ENCODE assay signal across 1 cellular context in genomic region chr18:5237723-5238370, GRCh38.
A peak's percentile ranks its signal among the peaks of the same experiment; 100 is the strongest.
TF ChIP-seq lines count a peak whose summit lies in the region.

No MANE protein-coding gene starts in this region.

TF ChIP-seq in HepG2, 621 proteins besides CTCF, POLR2A, EP300 and RAD21 (continued from another document and continues in another):
- TF ChIP-seq, protein P1, sequence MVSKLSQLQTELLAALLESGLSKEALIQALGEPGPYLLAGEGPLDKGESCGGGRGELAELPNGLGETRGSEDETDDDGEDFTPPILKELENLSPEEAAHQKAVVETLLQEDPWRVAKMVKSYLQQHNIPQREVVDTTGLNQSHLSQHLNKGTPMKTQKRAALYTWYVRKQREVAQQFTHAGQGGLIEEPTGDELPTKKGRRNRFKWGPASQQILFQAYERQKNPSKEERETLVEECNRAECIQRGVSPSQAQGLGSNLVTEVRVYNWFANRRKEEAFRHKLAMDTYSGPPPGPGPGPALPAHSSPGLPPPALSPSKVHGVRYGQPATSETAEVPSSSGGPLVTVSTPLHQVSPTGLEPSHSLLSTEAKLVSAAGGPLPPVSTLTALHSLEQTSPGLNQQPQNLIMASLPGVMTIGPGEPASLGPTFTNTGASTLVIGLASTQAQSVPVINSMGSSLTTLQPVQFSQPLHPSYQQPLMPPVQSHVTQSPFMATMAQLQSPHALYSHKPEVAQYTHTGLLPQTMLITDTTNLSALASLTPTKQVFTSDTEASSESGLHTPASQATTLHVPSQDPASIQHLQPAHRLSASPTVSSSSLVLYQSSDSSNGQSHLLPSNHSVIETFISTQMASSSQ (IDR thresholded peaks at IDR 0.05; ENCODE audit: low read depth) = no peak
- TF ChIP-seq, protein P1 (CRISPR knock-in tag; IDR thresholded peaks at IDR 0.05; ENCODE audit: borderline replicate concordance) = peak; percentile 75; the same call in 1 of the 2 replicates
- TF ChIP-seq SOX6 (IDR thresholded peaks at IDR 0.05) = no peak
- peak; percentile 53 for TF ChIP-seq SOX6 (CRISPR knock-in tag; IDR thresholded peaks at IDR 0.05)
- TF ChIP-seq ZNF674 (CRISPR knock-in tag; IDR thresholded peaks at IDR 0.05; ENCODE audit: low read depth) = no peak; the same call in 1 of the 2 replicates
- no peak for TF ChIP-seq RXRB (CRISPR knock-in tag; IDR thresholded peaks at IDR 0.05; ENCODE audit: borderline replicate concordance)
- no peak for TF ChIP-seq ZFP82 (CRISPR knock-in tag; IDR thresholded peaks at IDR 0.05; ENCODE audit: borderline replicate concordance)
- no peak for TF ChIP-seq ZNF549 (CRISPR knock-in tag; IDR thresholded peaks at IDR 0.05)
- TF ChIP-seq NFIC (IDR thresholded peaks at IDR 0.05; ENCODE audit: low read length) = no peak; the same call in 1 of the 2 replicates
- TF ChIP-seq ZNF501 (CRISPR knock-in tag; IDR thresholded peaks at IDR 0.05) = peak; percentile 87
- peak; percentile 69 for TF ChIP-seq YY1 (IDR thresholded peaks at IDR 0.05; ENCODE audit: insufficient read depth, insufficient replicate concordance, low read depth, low read length)
- no peak for TF ChIP-seq SCMH1 (CRISPR knock-in tag; IDR thresholded peaks at IDR 0.05; ENCODE audit: borderline replicate concordance)
- peak; percentile 81 for TF ChIP-seq MXD3 (CRISPR knock-in tag; IDR thresholded peaks at IDR 0.05)
- no peak for TF ChIP-seq NR2F2 (IDR thresholded peaks at IDR 0.05; ENCODE audit: borderline replicate concordance, low read depth)
- no peak for TF ChIP-seq ZNF879 (CRISPR knock-in tag; IDR thresholded peaks at IDR 0.05)
- TF ChIP-seq ZNF263 (CRISPR knock-in tag; IDR thresholded peaks at IDR 0.05) = 0 out of 2 replicates have a peak, but pooled peaks have one; percentile 6
- peak; percentile 94 for TF ChIP-seq TOPORS (CRISPR knock-in tag; IDR thresholded peaks at IDR 0.05)
- TF ChIP-seq EZH2 (conservative IDR thresholded peaks at IDR 0.05; ENCODE audit: low read depth, low read length) = no peak
- no peak for TF ChIP-seq ZNF260 (CRISPR knock-in tag; IDR thresholded peaks at IDR 0.05; ENCODE audit: borderline replicate concordance, low read depth)
- 0 out of 2 replicates have a peak, but pooled peaks have one; percentile 60 for TF ChIP-seq JUNB (CRISPR knock-in tag; IDR thresholded peaks at IDR 0.05; ENCODE audit: borderline replicate concordance)
- TF ChIP-seq, protein P2, sequence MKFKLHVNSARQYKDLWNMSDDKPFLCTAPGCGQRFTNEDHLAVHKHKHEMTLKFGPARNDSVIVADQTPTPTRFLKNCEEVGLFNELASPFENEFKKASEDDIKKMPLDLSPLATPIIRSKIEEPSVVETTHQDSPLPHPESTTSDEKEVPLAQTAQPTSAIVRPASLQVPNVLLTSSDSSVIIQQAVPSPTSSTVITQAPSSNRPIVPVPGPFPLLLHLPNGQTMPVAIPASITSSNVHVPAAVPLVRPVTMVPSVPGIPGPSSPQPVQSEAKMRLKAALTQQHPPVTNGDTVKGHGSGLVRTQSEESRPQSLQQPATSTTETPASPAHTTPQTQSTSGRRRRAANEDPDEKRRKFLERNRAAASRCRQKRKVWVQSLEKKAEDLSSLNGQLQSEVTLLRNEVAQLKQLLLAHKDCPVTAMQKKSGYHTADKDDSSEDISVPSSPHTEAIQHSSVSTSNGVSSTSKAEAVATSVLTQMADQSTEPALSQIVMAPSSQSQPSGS (CRISPR knock-in tag; IDR thresholded peaks at IDR 0.05) = peak; percentile 76; the same call in 1 of the 2 replicates
- no peak; the same call in 1 of the 2 replicates for TF ChIP-seq ZNF564 (CRISPR knock-in tag; IDR thresholded peaks at IDR 0.05)
- TF ChIP-seq ZBTB2 (CRISPR knock-in tag; IDR thresholded peaks at IDR 0.05; ENCODE audit: low read depth) = peak; percentile 81
- no peak for TF ChIP-seq CENPX (CRISPR knock-in tag; IDR thresholded peaks at IDR 0.05)
- no peak for TF ChIP-seq SRF (IDR thresholded peaks at IDR 0.05; ENCODE audit: low read depth, low read length)
- TF ChIP-seq GABPB1 (CRISPR knock-in tag; IDR thresholded peaks at IDR 0.05) = peak; percentile 99
- TF ChIP-seq, protein P3, sequence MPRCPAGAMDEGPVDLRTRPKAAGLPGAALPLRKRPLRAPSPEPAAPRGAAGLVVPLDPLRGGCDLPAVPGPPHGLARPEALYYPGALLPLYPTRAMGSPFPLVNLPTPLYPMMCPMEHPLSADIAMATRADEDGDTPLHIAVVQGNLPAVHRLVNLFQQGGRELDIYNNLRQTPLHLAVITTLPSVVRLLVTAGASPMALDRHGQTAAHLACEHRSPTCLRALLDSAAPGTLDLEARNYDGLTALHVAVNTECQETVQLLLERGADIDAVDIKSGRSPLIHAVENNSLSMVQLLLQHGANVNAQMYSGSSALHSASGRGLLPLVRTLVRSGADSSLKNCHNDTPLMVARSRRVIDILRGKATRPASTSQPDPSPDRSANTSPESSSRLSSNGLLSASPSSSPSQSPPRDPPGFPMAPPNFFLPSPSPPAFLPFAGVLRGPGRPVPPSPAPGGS (CRISPR knock-in tag; IDR thresholded peaks at IDR 0.05) = peak; percentile 84; the same call in 1 of the 2 replicates
- peak; percentile 94 for TF ChIP-seq TMF1 (CRISPR knock-in tag; IDR thresholded peaks at IDR 0.05; ENCODE audit: low read depth)
- peak; percentile 97 for TF ChIP-seq ZSCAN30 (CRISPR knock-in tag; IDR thresholded peaks at IDR 0.05)
- TF ChIP-seq, protein P4, sequence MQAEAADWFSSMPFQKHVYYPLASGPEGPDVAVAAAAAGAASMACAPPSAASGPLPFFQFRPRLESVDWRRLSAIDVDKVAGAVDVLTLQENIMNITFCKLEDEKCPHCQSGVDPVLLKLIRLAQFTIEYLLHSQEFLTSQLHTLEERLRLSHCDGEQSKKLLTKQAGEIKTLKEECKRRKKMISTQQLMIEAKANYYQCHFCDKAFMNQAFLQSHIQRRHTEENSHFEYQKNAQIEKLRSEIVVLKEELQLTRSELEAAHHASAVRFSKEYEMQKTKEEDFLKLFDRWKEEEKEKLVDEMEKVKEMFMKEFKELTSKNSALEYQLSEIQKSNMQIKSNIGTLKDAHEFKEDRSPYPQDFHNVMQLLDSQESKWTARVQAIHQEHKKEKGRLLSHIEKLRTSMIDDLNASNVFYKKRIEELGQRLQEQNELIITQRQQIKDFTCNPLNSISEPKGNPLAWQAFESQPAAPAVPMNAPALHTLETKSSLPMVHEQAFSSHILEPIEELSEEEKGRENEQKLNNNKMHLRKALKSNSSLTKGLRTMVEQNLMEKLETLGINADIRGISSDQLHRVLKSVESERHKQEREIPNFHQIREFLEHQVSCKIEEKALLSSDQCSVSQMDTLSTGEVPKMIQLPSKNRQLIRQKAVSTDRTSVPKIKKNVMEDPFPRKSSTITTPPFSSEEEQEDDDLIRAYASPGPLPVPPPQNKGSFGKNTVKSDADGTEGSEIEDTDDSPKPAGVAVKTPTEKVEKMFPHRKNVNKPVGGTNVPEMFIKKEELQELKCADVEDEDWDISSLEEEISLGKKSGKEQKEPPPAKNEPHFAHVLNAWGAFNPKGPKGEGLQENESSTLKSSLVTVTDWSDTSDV (CRISPR knock-in tag; IDR thresholded peaks at IDR 0.05) = peak; percentile 58; the same call in 1 of the 2 replicates
- TF ChIP-seq ZNF160 (CRISPR knock-in tag; IDR thresholded peaks at IDR 0.05) = no peak
- TF ChIP-seq ZNF460 (CRISPR knock-in tag; IDR thresholded peaks at IDR 0.05; ENCODE audit: borderline replicate concordance) = no peak
- peak; percentile 32; the same call in 1 of the 2 replicates for TF ChIP-seq ZNF362 (CRISPR knock-in tag; IDR thresholded peaks at IDR 0.05; ENCODE audit: borderline replicate concordance)
- TF ChIP-seq ZNF749 (CRISPR knock-in tag; IDR thresholded peaks at IDR 0.05; ENCODE audit: borderline replicate concordance) = peak; percentile 94
- no peak for TF ChIP-seq RBAK (CRISPR knock-in tag; IDR thresholded peaks at IDR 0.05)
- peak; percentile 15 for TF ChIP-seq XRCC5 (optimal IDR thresholded peaks at IDR 0.05; ENCODE audit: low read length)
- TF ChIP-seq ZNF33B (CRISPR knock-in tag; IDR thresholded peaks at IDR 0.05) = peak; percentile 68; the same call in 1 of the 2 replicates
- TF ChIP-seq MAF1 (CRISPR knock-in tag; IDR thresholded peaks at IDR 0.05; ENCODE audit: borderline replicate concordance) = no peak
- no peak; the same call in none of the 2 replicates for TF ChIP-seq HBP1 (CRISPR knock-in tag; IDR thresholded peaks at IDR 0.05; ENCODE audit: low read depth)
- no peak for TF ChIP-seq RNF219 (CRISPR knock-in tag; IDR thresholded peaks at IDR 0.05)
- TF ChIP-seq PAWR (CRISPR knock-in tag; IDR thresholded peaks at IDR 0.05; ENCODE audit: borderline replicate concordance) = peak; percentile 66; the same call in 1 of the 2 replicates
- peak; percentile 66; the same call in 1 of the 2 replicates for TF ChIP-seq RFXAP (CRISPR knock-in tag; IDR thresholded peaks at IDR 0.05; ENCODE audit: borderline replicate concordance)
- no peak; the same call in 1 of the 2 replicates for TF ChIP-seq XBP1 (CRISPR knock-in tag; IDR thresholded peaks at IDR 0.05)
- peak; percentile 83; the same call in 1 of the 2 replicates for TF ChIP-seq GZF1 (CRISPR knock-in tag; IDR thresholded peaks at IDR 0.05)
- no peak for TF ChIP-seq SRSF4 (IDR thresholded peaks at IDR 0.05; ENCODE audit: low read depth, low read length, poor library complexity, severe bottlenecking)
- TF ChIP-seq NCOA2 (CRISPR knock-in tag; IDR thresholded peaks at IDR 0.05) = peak; percentile 3; the same call in 1 of the 2 replicates
- no peak for TF ChIP-seq IKZF1 (IDR thresholded peaks at IDR 0.05)
- TF ChIP-seq, protein P5, sequence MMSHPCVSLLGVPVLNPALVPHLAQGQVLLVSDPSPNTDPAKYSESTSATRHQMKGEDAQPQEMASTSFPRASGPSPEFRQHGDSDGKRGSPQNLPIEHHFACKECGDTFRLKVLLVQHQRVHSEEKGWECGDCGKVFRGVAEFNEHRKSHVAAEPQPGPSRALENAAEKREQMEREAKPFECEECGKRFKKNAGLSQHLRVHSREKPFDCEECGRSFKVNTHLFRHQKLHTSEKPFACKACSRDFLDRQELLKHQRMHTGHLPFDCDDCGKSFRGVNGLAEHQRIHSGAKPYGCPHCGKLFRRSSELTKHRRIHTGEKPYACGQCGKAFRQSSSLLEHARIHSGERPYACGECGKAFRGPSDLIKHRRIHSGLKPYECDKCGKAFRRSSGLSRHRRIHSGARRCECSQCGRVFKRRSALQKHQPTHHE (CRISPR knock-in tag; IDR thresholded peaks at IDR 0.05; ENCODE audit: borderline replicate concordance) = peak; percentile 77; the same call in 1 of the 2 replicates
- no peak; the same call in 1 of the 2 replicates for TF ChIP-seq ZNF572 (CRISPR knock-in tag; IDR thresholded peaks at IDR 0.05)
